ENCODE assay signal across 12 cellular contexts in genomic region chr10:36172054-36172531, GRCh38.
DNase-seq lines count a peak whose midpoint lies in the region; ATAC-seq and TF ChIP-seq lines count a peak whose summit lies in the region.
"Had no signal": no experiment of that assay in that cellular context is flagged by ENCODE, and none has a peak within 500 bp of the region (broad histone marks: within the 10 kb centered on the region; RNA-seq: fewer than 3 reads in every experiment).

No MANE protein-coding gene starts in this region.

- H3K9me3 ChIP-seq in skeletal muscle tissue (ENCODE audit: control insufficient read depth in 3 of 3, low read length in 3 of 3) = no peaks in the 10 kb centered on the region
- H3K9me3 ChIP-seq: body of pancreas had no signal

- TF ChIP-seq CTCF in VCaP (conservative IDR thresholded peaks at IDR 0.05) = no peak
- TF ChIP-seq CTCF in fibroblast of the aortic adventitia (IDR thresholded peaks at IDR 0.05; ENCODE audit: insufficient read depth, low read length) = no peak

- no peaks in the 10 kb centered on the region for H3K36me3 ChIP-seq in skeletal muscle tissue (ENCODE audit: control insufficient read depth in 3 of 3, insufficient read depth in 3 of 3, low read length in 3 of 3)

- no peaks in the 10 kb centered on the region for H3K27me3 ChIP-seq in skeletal muscle tissue (ENCODE audit: control insufficient read depth in 3 of 3, insufficient read depth in 3 of 3, low read length in 3 of 3)
- H3K27me3 ChIP-seq: body of pancreas had no signal

- no peak overlapping the region for H3K9ac ChIP-seq in skeletal muscle tissue (ENCODE audit: low read depth in 1 of 3, low read length in 3 of 3)

- ATAC-seq in GM18867 (IDR thresholded peaks at IDR 0.05; ENCODE audit: unreplicated experiment) = no peak
- ATAC-seq: body of pancreas; natural killer cell treated with Interleukin-12 subunit alpha and Interleukin-12 subunit beta and Interleukin-15 and Interleukin-18, amount 100 ng/mL, for 72 hours had no signal

- H3K4me1 ChIP-seq in skeletal muscle tissue (ENCODE audit: control insufficient read depth in 3 of 3, insufficient read depth in 3 of 3, low read length in 3 of 3) = peaks cover 0 to 6% (median 0%) of the 10 kb centered on the region in 3 donors
- H3K4me1 ChIP-seq: body of pancreas had no signal

- peak overlapping the region; percentile 48; the same call in 1 of the 2 replicates for H3K27ac ChIP-seq in VCaP
- peak overlapping the region; percentile 1 for H3K27ac ChIP-seq in skeletal muscle tissue (ENCODE audit: low read depth, low read length)
- H3K27ac ChIP-seq: body of pancreas had no signal

- H3K4me3 ChIP-seq in fibroblast of the aortic adventitia (ENCODE audit: low read depth, low read length) (no peak overlapping the region), skeletal muscle tissue (ENCODE audit: low read length in 3 of 3) (no peak overlapping the region)
- H3K4me3 ChIP-seq: body of pancreas had no signal

- DNase-seq in GM03348 (ENCODE audit: low spot score) = peak; percentile 64
- DNase-seq in fibroblast of the aortic adventitia (ENCODE audit: low read depth) = peak; percentile 92
- DNase-seq in NCI-H446 (lab: John Stamatoyannopoulos, UW) = no peak
- no peak for DNase-seq in GM19240 (ENCODE audit: insufficient read length, low spot score)
- DNase-seq in DMS79 (lab: John Stamatoyannopoulos, UW) = no peak
- DNase-seq: body of pancreas, DMS53, NCI-H1092 had no signal

Comparison
In these comparisons a context has a peak if more than half of its experiments do, and no peak if none do; other contexts are left out.
1. DNase-seq: peak in GM03348 (single experiment) and fibroblast of the aortic adventitia (single experiment); none in NCI-H446 (0 of 2), GM19240 (single experiment) and DMS79 (single experiment).